ENCODE assay signal across 14 cellular contexts in the genomic region with DNA sequence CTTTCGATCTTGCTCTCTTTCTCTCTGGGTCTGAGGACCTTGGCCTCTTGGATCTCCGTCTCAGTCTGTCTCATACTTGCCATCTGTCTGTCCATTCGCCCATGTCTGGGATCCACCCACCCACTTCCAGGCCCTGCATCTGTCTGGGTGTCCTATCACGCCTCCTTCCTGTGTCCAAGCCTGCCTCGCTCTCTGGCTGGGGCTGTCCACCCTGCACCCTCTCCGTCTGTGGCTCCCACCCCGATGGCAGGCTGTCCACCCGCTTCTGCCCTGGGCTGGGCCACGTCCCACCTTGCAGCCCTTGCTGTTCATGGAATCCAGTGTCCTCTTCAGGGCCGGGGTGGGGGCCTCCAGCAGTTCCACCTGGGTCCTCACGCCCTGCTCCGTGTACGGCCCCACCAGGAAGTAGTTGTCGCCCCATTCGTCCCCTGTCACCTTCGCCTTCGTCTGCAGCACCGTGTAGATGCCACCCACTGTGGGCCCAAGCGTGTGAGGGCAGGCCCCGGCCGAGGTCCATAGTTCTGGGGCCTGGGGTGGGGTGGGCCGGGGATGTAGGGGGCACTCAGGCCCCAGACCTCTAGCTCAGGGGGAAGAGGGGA. TPM values are rescaled to one million over a fixed set of nuclear protein-coding genes. Genes with fewer than 3 reads are reported as not detected.
DNase-seq lines count a peak whose midpoint lies in the region; ATAC-seq and TF ChIP-seq lines count a peak whose summit lies in the region.
"Had no signal": no experiment of that assay in that cellular context is flagged by ENCODE, and none has a peak within 500 bp of the region (broad histone marks: within the 10 kb centered on the region; RNA-seq: fewer than 3 reads in every experiment).

No MANE protein-coding gene starts in this region.

- ATAC-seq in IMR-90 (ENCODE audit: low read depth) (no peak), GM21360 (IDR thresholded peaks at IDR 0.05; ENCODE audit: unreplicated experiment) (no peak), HG02981 (IDR thresholded peaks at IDR 0.05; ENCODE audit: unreplicated experiment) (no peak)
- ATAC-seq: esophagus mucosa, Panc1 had no signal

- in situ Hi-C loops in IMR-90 (cut with MboI; ENCODE audit: low sequenced_read_pairs): no loop called here

- no peak for DNase-seq in BJ (ENCODE audit: low read depth)
- DNase-seq in IMR-90: no peak
- no peak for DNase-seq in endothelial cell (ENCODE audit: low spot score)
- DNase-seq in prostate gland (ENCODE audit: low spot score): no peak
- no peak for DNase-seq in amniotic stem cell (lab: John Stamatoyannopoulos, UW)
- no peak for DNase-seq in retina
- DNase-seq: activated CD4-positive, alpha-beta T cell treated with anti-CD3 and anti-CD28 coated beads for 1 hour; mesendoderm; stimulated activated CD4-positive, alpha-beta T cell treated with anti-CD3 and anti-CD28 coated beads, Interleukin-2, amount 100 ng/mL, for 48 hours had no signal

- no peak overlapping the region for H4K5ac ChIP-seq in IMR-90 (ENCODE audit: low read depth, low read length)

- no peak overlapping the region for H2AFZ ChIP-seq in IMR-90 (replicated peaks; ENCODE audit: low read length, poor library complexity)

- BruUV-seq in IMR-90 (replicated peaks; lab: Mats Ljungman, UMichigan): no TSS peak

- no peak overlapping the region for H4K8ac ChIP-seq in IMR-90 (ENCODE audit: low read depth in 2 of 2, low read length in 2 of 2)

- H4K91ac ChIP-seq in IMR-90 (ENCODE audit: insufficient read depth, low read depth, low read length): no peak overlapping the region

- WGBS in IMR-90 (ENCODE audit: extremely low coverage in 2 of 2, insufficient read length in 1 of 2), 2 experiments: 95% methylated on average over 8 of the region's 22 CpGs; no CpG with 5 or more reads in 1 of the 2 experiments
- 69% methylated on average over 22 of the region's 22 CpGs for WGBS in prostate gland

- H2AK9ac ChIP-seq in IMR-90 (replicated peaks; ENCODE audit: low read depth, low read length, poor library complexity): peak overlapping the region; percentile 48

- 0 out of 2 replicates have a peak, but pooled peaks cover 3% of the 10 kb centered on the region for H3K9me1 ChIP-seq in IMR-90 (ENCODE audit: insufficient read depth, low read length)

- H3K36me3 Mint-ChIP-seq in endothelial cell (ENCODE audit: low read depth, unreplicated experiment): peaks cover 22% of the 10 kb centered on the region

- POLR2A ChIA-PET in BJ (lab: Charles Lee) (interaction anchor here (0.6 kb wide), 1 partner anchor 539 kb away, joined by 10 read pairs; no protein-coding TSS in a partner anchor), IMR-90 (lab: Charles Lee; ENCODE audit: unreplicated experiment) (no interaction called here)

- H3K14ac ChIP-seq in IMR-90 (replicated peaks; ENCODE audit: low read depth, low read length): no peak overlapping the region

- H3K27ac ChIP-seq in IMR-90 (ENCODE audit: insufficient read depth, low read length) (no peak overlapping the region), prostate gland (peak overlapping the region in 1 of 2 donors; percentile 97)

- H2BK15ac ChIP-seq in IMR-90 (ENCODE audit: low read depth, low read length): no peak overlapping the region

- no peak overlapping the region for H3K56ac ChIP-seq in IMR-90 (ENCODE audit: extremely low read depth, insufficient read depth, low read length)

- intact Hi-C loops in IMR-90 (cut with micrococcal nuclease): loop anchor here (5.0 to 10.0 kb wide), 3 partner anchors 66 to 214 kb away; partner anchors contain the start of genes CGB7 and KCNA7
- intact Hi-C loops in prostate gland (cut with DNase I): no loop called here

- TF ChIP-seq CTCF in BJ (IDR thresholded peaks at IDR 0.05; ENCODE audit: insufficient read depth, low read depth, low read length): no peak
- no peak for TF ChIP-seq CTCF in IMR-90 (conservative IDR thresholded peaks at IDR 0.05; ENCODE audit: low read depth, low read length)
- no peak for TF ChIP-seq CTCF in endothelial cell (IDR thresholded peaks at IDR 0.05; ENCODE audit: unreplicated experiment)
- no peak for TF ChIP-seq CTCF in prostate gland (IDR thresholded peaks at IDR 0.05)

- no peak overlapping the region for H2BK120ac ChIP-seq in IMR-90 (ENCODE audit: low read depth, low read length)

- dilution Hi-C loops in IMR-90 (cut with HindIII; ENCODE audit: low sequenced_read_pairs, unreplicated experiment): no loop called here

- peak overlapping the region; percentile 73 for H3K4me3 Mint-ChIP-seq in endothelial cell (ENCODE audit: unreplicated experiment)

- H3K4me1 ChIP-seq in IMR-90 (ENCODE audit: control insufficient read depth, insufficient read depth, low read length) (peaks cover 12% of the 10 kb centered on the region), prostate gland (replicated peaks) (peaks cover 19% of the 10 kb centered on the region)

- peak overlapping the region; percentile 20; the same call in 1 of the 2 replicates for H2AK5ac ChIP-seq in IMR-90 (ENCODE audit: low read depth, low read length)

- TF ChIP-seq RAD21 in IMR-90 (IDR thresholded peaks at IDR 0.05; ENCODE audit: low read length): no peak

- H3K27me3 ChIP-seq in BJ (ENCODE audit: control insufficient read depth, insufficient read depth, low read length): no peaks in the 10 kb centered on the region
- no peaks in the 10 kb centered on the region for H3K27me3 ChIP-seq in IMR-90 (ENCODE audit: control insufficient read depth, insufficient read depth, low read length)
- H3K27me3 ChIP-seq in prostate gland (replicated peaks; ENCODE audit: insufficient read depth): no peaks in the 10 kb centered on the region

- H3K27ac Mint-ChIP-seq in endothelial cell (ENCODE audit: unreplicated experiment): no peak overlapping the region

- no peak overlapping the region for H3K18ac ChIP-seq in IMR-90 (ENCODE audit: low read depth, low read length)

- peaks cover 21 to 76% of the 10 kb centered on the region in 2 experiments for H3K79me1 ChIP-seq in IMR-90 (ENCODE audit: low read depth in 1 of 2, low read length in 2 of 2)

- H2BK5ac ChIP-seq in IMR-90 (ENCODE audit: low read depth, low read length, poor library complexity, severe bottlenecking): no peak overlapping the region

- CTCF ChIA-PET in BJ (lab: Yijun Ruan, JAX): interaction anchor here (1.2 to 2.7 kb wide), 4 partner anchors 10 to 203 kb away, joined by 3 to 44 read pairs (median 6); no protein-coding TSS in a partner anchor
- CTCF ChIA-PET in IMR-90 (lab: Yijun Ruan, JAX): interaction anchor here (1.0 to 1.2 kb wide), 2 partner anchors 9 to 155 kb away, joined by 3 to 4 read pairs; partner anchors contain the start of gene HSD17B14

- H3K36me3 ChIP-seq in BJ (ENCODE audit: control insufficient read depth, insufficient read depth, low read length): peaks cover 25% of the 10 kb centered on the region
- peaks cover 29% of the 10 kb centered on the region for H3K36me3 ChIP-seq in IMR-90 (ENCODE audit: control insufficient read depth, insufficient read depth, low read length)
- H3K36me3 ChIP-seq in prostate gland: no peaks in the 10 kb centered on the region

- H2BK20ac ChIP-seq in IMR-90 (ENCODE audit: low read depth, low read length): no peak overlapping the region

- H3K27me3 Mint-ChIP-seq in endothelial cell (ENCODE audit: unreplicated experiment): peaks cover 13% of the 10 kb centered on the region

- H3K4me3 ChIP-seq in BJ (ENCODE audit: low read depth, low read length): peak overlapping the region; percentile 94
- no peak overlapping the region for H3K4me3 ChIP-seq in IMR-90 (ENCODE audit: insufficient read depth, low read depth, low read length)
- peak overlapping the region; percentile 74 to 88 for H3K4me3 ChIP-seq in prostate gland

- TF ChIP-seq POLR2A in IMR-90 (IDR thresholded peaks at IDR 0.05; ENCODE audit: low read depth, low read length) (no peak), prostate gland (IDR thresholded peaks at IDR 0.05) (no peak)

- H3K4me2 ChIP-seq in IMR-90 (ENCODE audit: low read depth, low read length): peak overlapping the region; percentile 89; the same call in 1 of the 2 replicates

- H3K9me3 ChIP-seq in IMR-90 (ENCODE audit: control insufficient read depth, insufficient read depth, low read length) (no peaks in the 10 kb centered on the region), prostate gland (no peaks in the 10 kb centered on the region)

- no peak overlapping the region for H3K4ac ChIP-seq in IMR-90 (ENCODE audit: low read depth, low read length)

- peaks cover 29% of the 10 kb centered on the region for H3K4me1 Mint-ChIP-seq in endothelial cell (ENCODE audit: unreplicated experiment)

- peak overlapping the region; percentile 92; the same call in 1 of the 2 replicates for H3K9ac ChIP-seq in IMR-90 (ENCODE audit: low read depth, low read length)

- peaks cover 25% of the 10 kb centered on the region for H4K20me1 ChIP-seq in IMR-90 (ENCODE audit: insufficient read depth, low read length)

- H3K9me3 Mint-ChIP-seq in endothelial cell (ENCODE audit: unreplicated experiment): no peaks in the 10 kb centered on the region

- H3K23ac ChIP-seq in IMR-90 (ENCODE audit: low read depth, low read length): no peak overlapping the region

RNA-seq across cellular contexts. Expression of gene GYS1, which starts 2.0 kb away (rescaled TPM):
- polyA plus RNA-seq in BJ (2011; rRNA removed): 36.0 and 49.7 TPM in 2 replicates
- polyA minus RNA-seq in BJ (2011; rRNA and poly(A)+ RNA removed): 45.4 and 52.7 TPM in 2 replicates
- total RNA-seq in IMR-90 (2012; rRNA removed): 36.1 and 38.7 TPM in 2 replicates
- 72.2 and 74.8 TPM in 2 replicates for polyA plus RNA-seq in IMR-90 (2012; rRNA removed)
- polyA plus RNA-seq in IMR-90 (2012; cell fraction: cytosol; rRNA removed): 45.5 and 80.8 TPM in 2 replicates
- 129 and 196 TPM in 2 replicates for polyA plus RNA-seq in IMR-90 (2012; cell fraction: nucleus; rRNA removed; ENCODE audit: low replicate concordance)
- total RNA-seq in endothelial cell (ENCODE audit: unreplicated experiment): 45.7 TPM
- 10 to 100 TPM; 47.3 to 52.0 TPM for total RNA-seq in prostate gland

RNA-seq across cellular contexts. Expression of gene RUVBL2, which starts 2.6 kb away (rescaled TPM):
- polyA plus RNA-seq in BJ (2011; rRNA removed): 138 and 221 TPM in 2 replicates
- 125 and 166 TPM in 2 replicates for polyA minus RNA-seq in BJ (2011; rRNA and poly(A)+ RNA removed)
- 354 and 391 TPM in 2 replicates for total RNA-seq in IMR-90 (2012; rRNA removed)
- polyA plus RNA-seq in IMR-90 (2012; rRNA removed): 196 and 225 TPM in 2 replicates
- 139 and 243 TPM in 2 replicates for polyA plus RNA-seq in IMR-90 (2012; cell fraction: cytosol; rRNA removed)
- polyA plus RNA-seq in IMR-90 (2012; cell fraction: nucleus; rRNA removed; ENCODE audit: low replicate concordance): 158 and 323 TPM in 2 replicates
- total RNA-seq in endothelial cell (ENCODE audit: unreplicated experiment): 80.6 TPM
- 100 to 1,000 TPM; 110 to 126 TPM for total RNA-seq in prostate gland

RNA-seq across cellular contexts. Expression of gene LHB, which starts 25.8 kb away (rescaled TPM):
- polyA plus RNA-seq in BJ (2011; rRNA removed) (not detected in 2 replicates), IMR-90 (2012; rRNA removed) (not detected in 2 replicates)
- not detected in 2 replicates for polyA minus RNA-seq in BJ (2011; rRNA and poly(A)+ RNA removed)
- total RNA-seq in IMR-90 (2012; rRNA removed) (not detected in 2 replicates), endothelial cell (ENCODE audit: unreplicated experiment) (1.4 TPM), prostate gland (1 to 10 TPM in 1 of 2 donors, not detected in 1; 5.2 TPM)
- polyA plus RNA-seq in IMR-90 (2012; cell fraction: cytosol; rRNA removed): 0.37 TPM in 1 of 2 replicates, not detected in the other
- polyA plus RNA-seq in IMR-90 (2012; cell fraction: nucleus; rRNA removed; ENCODE audit: low replicate concordance): 1.7 and 5.0 TPM in 2 replicates
- total RNA-seq: esophagus mucosa had no signal

RNA-seq across cellular contexts. Expression of gene FTL, which starts 26.0 kb away (rescaled TPM):
- 2,664 and 3,340 TPM in 2 replicates for polyA plus RNA-seq in BJ (2011; rRNA removed)
- 920 and 1,253 TPM in 2 replicates for polyA minus RNA-seq in BJ (2011; rRNA and poly(A)+ RNA removed)
- 913 and 1,057 TPM in 2 replicates for total RNA-seq in IMR-90 (2012; rRNA removed)
- 2,766 and 2,944 TPM in 2 replicates for polyA plus RNA-seq in IMR-90 (2012; rRNA removed)
- polyA plus RNA-seq in IMR-90 (2012; cell fraction: cytosol; rRNA removed): 1,686 and 2,711 TPM in 2 replicates
- polyA plus RNA-seq in IMR-90 (2012; cell fraction: nucleus; rRNA removed; ENCODE audit: low replicate concordance): 443 and 473 TPM in 2 replicates
- 1,109 TPM for total RNA-seq in endothelial cell (ENCODE audit: unreplicated experiment)
- total RNA-seq in prostate gland: 1,000 to 10,000 TPM; 1,764 to 2,124 TPM

RNA-seq across cellular contexts. Expression of gene CGB3, which starts 33.0 kb away (rescaled TPM):
- polyA plus RNA-seq in BJ (2011; rRNA removed) (not detected in 2 replicates), IMR-90 (2012; rRNA removed) (not detected in 2 replicates)
- polyA minus RNA-seq in BJ (2011; rRNA and poly(A)+ RNA removed): not detected in 2 replicates
- total RNA-seq in IMR-90 (2012; rRNA removed) (not detected in 2 replicates), endothelial cell (ENCODE audit: unreplicated experiment) (not detected), prostate gland (not detected)
- polyA plus RNA-seq in IMR-90 (2012; cell fraction: cytosol; rRNA removed): 0.07 TPM in 1 of 2 replicates, not detected in the other
- polyA plus RNA-seq in IMR-90 (2012; cell fraction: nucleus; rRNA removed; ENCODE audit: low replicate concordance): 0.11 TPM in 1 of 2 replicates, not detected in the other
- total RNA-seq: esophagus mucosa had no signal
- polyA plus RNA-seq: adipose tissue had no signal
